Comparison of ENCODE assay signal across 29 cellular contexts in the genomic region with DNA sequence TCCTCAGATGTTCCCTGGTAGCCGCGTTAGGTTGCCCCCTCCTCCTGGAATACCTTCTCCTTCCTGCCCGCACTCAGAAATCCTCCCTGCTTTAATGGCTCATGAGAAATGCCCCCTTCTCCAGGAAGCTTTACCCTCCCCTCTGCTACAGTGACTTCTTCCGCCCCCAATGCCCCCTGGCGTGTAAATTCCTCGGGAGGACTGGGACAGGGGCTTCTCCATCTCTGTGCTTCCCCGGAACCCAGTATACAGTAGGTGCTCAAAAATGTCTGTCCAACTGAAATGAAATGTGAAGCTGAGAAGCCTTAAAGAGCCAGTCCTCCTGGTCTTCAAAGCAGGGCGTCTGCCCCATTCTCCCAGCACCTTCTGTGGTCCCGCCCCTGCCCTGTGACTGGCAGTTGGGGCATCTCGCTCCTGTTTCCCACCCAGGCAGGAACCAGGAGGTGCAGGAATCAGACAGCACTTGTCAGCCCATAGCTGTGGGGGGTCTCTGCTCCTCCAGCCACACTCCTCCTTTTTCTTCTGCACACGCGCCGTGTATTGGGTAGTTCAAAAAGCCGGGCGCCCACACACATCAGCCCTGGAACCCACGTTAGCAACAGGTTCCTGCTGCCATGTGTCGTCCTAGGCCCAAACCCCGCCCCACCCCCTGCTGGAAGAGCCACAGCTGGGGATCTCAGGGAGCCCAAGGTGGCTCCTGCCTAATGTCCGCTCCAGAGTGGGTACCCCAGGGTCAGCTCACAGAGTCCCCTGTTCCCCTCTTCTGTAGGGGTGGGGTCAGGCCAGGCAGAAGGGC. TPM values are rescaled to one million over a fixed set of nuclear protein-coding genes. Genes with fewer than 3 reads are reported as not detected.
A peak's percentile ranks its signal among the peaks of the same experiment; 100 is the strongest.
DNase-seq lines count a peak whose midpoint lies in the region; ATAC-seq, FAIRE-seq and TF ChIP-seq lines count a peak whose summit lies in the region.
"Had no signal": no experiment of that assay in that cellular context is flagged by ENCODE, and none has a peak within 500 bp of the region (broad histone marks: within the 10 kb centered on the region; RNA-seq: fewer than 3 reads in every experiment).

No MANE protein-coding gene starts in this region.

- H3K27ac ChIP-seq in BLaER1 treated with 17β-estradiol and CSF1 and Interleukin-3, amounts not matched to agents 10 nM and 100 nM = no peak overlapping the region
- no peak overlapping the region for H3K27ac ChIP-seq in H1 (ENCODE audit: low read depth, low read length)
- H3K27ac ChIP-seq in uterus = no peak overlapping the region
- H3K27ac ChIP-seq: HL-60 had no signal

- H2BK5ac ChIP-seq in H1 (ENCODE audit: low read depth, low read length) = 0 out of 2 replicates have a peak overlapping the region, but pooled peaks have one; percentile 32

- POLR2A ChIA-PET in HEK293T (lab: Yijun Ruan, JAX) (no interaction called here), H1 (lab: Charles Lee; ENCODE audit: partially characterized antibody) (interaction anchor here (0.9 to 1.9 kb wide), 4 partner anchors 10 to 57 kb away, joined by 3 to 9 read pairs (median 4); no protein-coding TSS in a partner anchor)

- CTCF ChIA-PET in HEK293T (lab: Yijun Ruan, JAX) = interaction anchor here (1.4 kb wide), 1 partner anchor 10 kb away, joined by 3 read pairs; no protein-coding TSS in a partner anchor
- CTCF ChIA-PET in H1 (lab: Charles Lee; ENCODE audit: partially characterized antibody) = interaction anchor here (0.8 to 3.9 kb wide), 5 partner anchors 10 to 449 kb away, joined by 3 to 16 read pairs (median 3); no protein-coding TSS in a partner anchor

- no peak for DNase-seq in HEK293T (ENCODE audit: extremely low spot score)
- no peak for DNase-seq in H1 (ENCODE audit: low read depth in 1 of 2, low spot score in 2 of 2)
- DNase-seq in nephron progenitor cell = no peak
- DNase-seq in HCEC 1CT = no peak
- no peak for DNase-seq in NAMALWA (ENCODE audit: low spot score)
- DNase-seq in uterus = no peak
- DNase-seq: C1 segment of cervical spinal cord, COR-L47, DND-41, H7, Karpas-422, NCI-H1105, NCI-H1436 treated with DMSO at 0.1 percent for 48 hours, NCI-H187 treated with DMSO at 0.1 percent for 48 hours, NCI-H2171 treated with DMSO at 0.1 percent for 48 hours, NCI-H524 treated with DMSO at 0.1 percent for 48 hours, NCI-H774, Right ventricle myocardium superior, RPMI8226, T-helper 1 cell had no signal

- no peak overlapping the region for H4K91ac ChIP-seq in H1 (replicated peaks; ENCODE audit: insufficient read length, low read length)

- H3K4ac ChIP-seq in H1 (replicated peaks; ENCODE audit: insufficient read length, low read depth, low read length) = no peak overlapping the region

- H3K9me3 Mint-ChIP-seq in nephron progenitor cell = no peaks in the 10 kb centered on the region
- H3K9me3 Mint-ChIP-seq: CD4-positive, alpha-beta memory T cell had no signal

- FAIRE-seq in H1 (lab: Jason Lieb, UNC) = no peak
- FAIRE-seq: A204.1, GM12892 had no signal

- TF ChIP-seq RAD21 in H1 (IDR thresholded peaks at IDR 0.05 in 1 of 2, conservative IDR thresholded peaks at IDR 0.05 in 1 of 2; ENCODE audit: low read depth in 2 of 2, low read length in 2 of 2) = no peak

- no peak overlapping the region for H4K8ac ChIP-seq in H1 (ENCODE audit: extremely low read depth, insufficient read depth, low read length)

- H3K4me1 ChIP-seq in BLaER1 treated with 17β-estradiol and CSF1 and Interleukin-3, amounts not matched to agents 10 nM and 100 nM = peaks cover 21 to 84% (median 79%) of the 10 kb centered on the region in 10 experiments
- H3K4me1 ChIP-seq in H1 (replicated peaks in 1 of 4; ENCODE audit: control insufficient read depth in 3 of 4, insufficient read depth in 4 of 4, low read length in 3 of 4) (peaks cover 0 to 14% (median 2%) of the 10 kb centered on the region in 4 experiments; a peak in 5 of 7 replicates), uterus (no peaks in the 10 kb centered on the region)

- no peaks in the 10 kb centered on the region for H3K9me3 ChIP-seq in BLaER1 treated with 17β-estradiol and CSF1 and Interleukin-3, amounts not matched to agents 10 nM and 100 nM (replicated peaks in 1 of 11)
- no peaks in the 10 kb centered on the region for H3K9me3 ChIP-seq in H1 (ENCODE audit: insufficient read depth in 2 of 2, low read depth in 1 of 2, low read length in 1 of 2)
- no peaks in the 10 kb centered on the region for H3K9me3 ChIP-seq in uterus

- TF ChIP-seq CTCF in H1 (IDR thresholded peaks at IDR 0.05; ENCODE audit: control extremely low read depth in 1 of 3, insufficient read depth in 1 of 3, low read depth in 1 of 3, low read length in 3 of 3) (no peak), nephron progenitor cell (IDR thresholded peaks at IDR 0.05) (no peak), uterus (IDR thresholded peaks at IDR 0.05) (no peak)

- no peaks in the 10 kb centered on the region for H3K23me2 ChIP-seq in H1 (ENCODE audit: low read depth, low read length)

- H2AK5ac ChIP-seq in H1 (ENCODE audit: low read depth, low read length) = no peak overlapping the region

- intact Hi-C loops in uterus (cut with DNase I; ENCODE audit: low total_unique reads) = no loop called here

- H3K4me2 ChIP-seq in BLaER1 treated with 17β-estradiol and CSF1 and Interleukin-3, amounts not matched to agents 10 nM and 100 nM = peak overlapping the region in 9 of 11 experiments; percentile 5 to 80 (median 61); a peak in 16 of 22 replicates
- no peak overlapping the region for H3K4me2 ChIP-seq in H1 (ENCODE audit: insufficient read depth in 1 of 2, low read depth in 2 of 2, low read length in 2 of 2)

- no peaks in the 10 kb centered on the region for H3K36me3 Mint-ChIP-seq in nephron progenitor cell (ENCODE audit: low read depth)
- H3K36me3 Mint-ChIP-seq: CD4-positive, alpha-beta memory T cell had no signal

- H2BK20ac ChIP-seq in H1 (ENCODE audit: low read length) = no peak overlapping the region

- H3K27me3 Mint-ChIP-seq in nephron progenitor cell (ENCODE audit: low read depth, poor library complexity) = peaks cover 4% of the 10 kb centered on the region

- peak overlapping the region; percentile 54 for H3K4me3 Mint-ChIP-seq in nephron progenitor cell
- H3K4me3 Mint-ChIP-seq: CD4-positive, alpha-beta memory T cell had no signal

- H3K79me2 ChIP-seq in H1 (ENCODE audit: control insufficient read depth in 1 of 2, insufficient read depth in 2 of 2, low read length in 2 of 2) = no peaks in the 10 kb centered on the region

- no peak for TF ChIP-seq EP300 in H1 (IDR thresholded peaks at IDR 0.05; ENCODE audit: borderline replicate concordance in 1 of 2, low read depth in 2 of 2, low read length in 2 of 2)

- H3K36me3 ChIP-seq in BLaER1 treated with 17β-estradiol and CSF1 and Interleukin-3, amounts not matched to agents 10 nM and 100 nM = no peaks in the 10 kb centered on the region
- no peaks in the 10 kb centered on the region for H3K36me3 ChIP-seq in H1 (ENCODE audit: control insufficient read depth in 2 of 4, insufficient read depth in 4 of 4, low read length in 3 of 4)
- no peaks in the 10 kb centered on the region for H3K36me3 ChIP-seq in uterus

- H2AFZ ChIP-seq in H1 (ENCODE audit: low read length) = no peak overlapping the region

- no peak overlapping the region for H3K56ac ChIP-seq in H1 (replicated peaks; ENCODE audit: insufficient read length, low read depth, low read length)

- H3K18ac ChIP-seq in H1 (ENCODE audit: extremely low read depth, low read length) = no peak overlapping the region; the same call in 1 of the 2 replicates

- no peak overlapping the region for H3K9ac ChIP-seq in BLaER1 treated with 17β-estradiol and CSF1 and Interleukin-3, amounts not matched to agents 10 nM and 100 nM
- H3K9ac ChIP-seq in H1 (replicated peaks in 1 of 4; ENCODE audit: extremely low read depth in 1 of 4, low read depth in 3 of 4, low read length in 3 of 4) = no peak overlapping the region

- no peak overlapping the region for H4K5ac ChIP-seq in H1 (ENCODE audit: insufficient read length, low read depth, low read length)

- 78% methylated on average over 19 of the region's 19 CpGs; no CpG with 5 or more reads in 1 of the 2 experiments for WGBS in H1 (ENCODE audit: extremely low coverage in 1 of 2, insufficient coverage in 1 of 2, insufficient read length in 1 of 2, insufficient replicate concordance in 2 of 2, low coverage in 1 of 2, low lambda C conversion rate in 2 of 2, missing lambda C conversion rate in 1 of 2), 2 experiments

- peaks cover 21 to 68% (median 37%) of the 10 kb centered on the region in 11 experiments for H3K27me3 ChIP-seq in BLaER1 treated with 17β-estradiol and CSF1 and Interleukin-3, amounts not matched to agents 10 nM and 100 nM
- H3K27me3 ChIP-seq in H1 (replicated peaks in 1 of 4; ENCODE audit: control insufficient read depth in 3 of 4, extremely low read depth in 1 of 4, insufficient read depth in 3 of 4, low read length in 3 of 4) = no peaks in the 10 kb centered on the region; a peak in 1 of 7 replicates
- no peaks in the 10 kb centered on the region for H3K27me3 ChIP-seq in uterus

- H3K4me1 Mint-ChIP-seq in nephron progenitor cell = peaks cover 57% of the 10 kb centered on the region
- H3K4me1 Mint-ChIP-seq: CD4-positive, alpha-beta memory T cell had no signal

- no peaks in the 10 kb centered on the region for H3K79me1 ChIP-seq in H1 (ENCODE audit: low read depth, low read length)

- no peak overlapping the region for H3K4me3 ChIP-seq in BLaER1 treated with 17β-estradiol and CSF1 and Interleukin-3, amounts not matched to agents 10 nM and 100 nM
- no peak overlapping the region for H3K4me3 ChIP-seq in H1 (ENCODE audit: extremely low read depth in 1 of 4, insufficient read depth in 2 of 4, low read depth in 3 of 4, low read length in 4 of 4)
- H3K4me3 ChIP-seq in uterus = no peak overlapping the region

- peak overlapping the region; percentile 36; the same call in 1 of the 2 replicates for H2BK15ac ChIP-seq in H1 (ENCODE audit: low read length)

- no peak overlapping the region for H3K14ac ChIP-seq in H1 (ENCODE audit: insufficient read length)

- peaks cover 0 to 39% (median 4%) of the 10 kb centered on the region in 11 experiments; a peak in 9 of 22 replicates for H4K20me1 ChIP-seq in BLaER1 treated with 17β-estradiol and CSF1 and Interleukin-3, amounts not matched to agents 10 nM and 100 nM
- no peaks in the 10 kb centered on the region for H4K20me1 ChIP-seq in H1 (replicated peaks in 1 of 2; ENCODE audit: control insufficient read depth in 1 of 2, insufficient read depth in 2 of 2, low read length in 2 of 2)

- TF ChIP-seq POLR2A in H1 (IDR thresholded peaks at IDR 0.05; ENCODE audit: control extremely low read depth in 1 of 2, low read depth in 2 of 2, low read length in 2 of 2) = no peak
- no peak for TF ChIP-seq POLR2A in uterus (IDR thresholded peaks at IDR 0.05)

- no peak overlapping the region for H2BK120ac ChIP-seq in H1 (replicated peaks; ENCODE audit: low read depth, low read length)

- no peak for ATAC-seq in GM18517 (IDR thresholded peaks at IDR 0.05; ENCODE audit: unreplicated experiment)

- H2BK12ac ChIP-seq in H1 (ENCODE audit: low read depth, low read length) = no peak overlapping the region

- H3K27ac Mint-ChIP-seq in nephron progenitor cell = peak overlapping the region; percentile 68
- H3K27ac Mint-ChIP-seq: CD4-positive, alpha-beta memory T cell had no signal

- no peak overlapping the region for H3K23ac ChIP-seq in H1 (ENCODE audit: insufficient read length)

RNA-seq across cellular contexts. Expression of gene FIBCD1, which starts 16.0 kb away (rescaled TPM):
- total RNA-seq in H1 (2021; fragmentation: NEBNext Ultra II Directional; extraction: Animal tissue kit (Norgen Biotek cat#: 25700)) = 5.3 and 6.1 TPM in 2 replicates
- polyA plus RNA-seq in H1 (2011; rRNA removed) = 8.8 and 13.2 TPM in 2 replicates
- polyA plus RNA-seq in H1 (2011; cell fraction: cytosol; rRNA removed) = 5.6 TPM
- 11.0 TPM for polyA plus RNA-seq in H1 (2011; cell fraction: nucleus; rRNA removed)
- polyA plus RNA-seq in H1 (2012, experiment 1 of 2) = 3.9 to 10.9 TPM (median 7.8 TPM) in 4 replicates
- 5.2 TPM for polyA plus RNA-seq in H1 (2012, experiment 2 of 2)
- 11.6 TPM for polyA plus RNA-seq in H1 (2013, experiment 1 of 2)
- 10.8 TPM for polyA plus RNA-seq in H1 (2013, experiment 2 of 2)
- 0.66 and 1.2 TPM in 2 replicates for polyA minus RNA-seq in H1 (2011; rRNA and poly(A)+ RNA removed)
- 2.1 TPM for polyA minus RNA-seq in H1 (2011; cell fraction: cytosol; rRNA and poly(A)+ RNA removed)
- 1.2 TPM for polyA minus RNA-seq in H1 (2011; cell fraction: nucleus; rRNA and poly(A)+ RNA removed)
- under 1 TPM in 1 of 4 donors, not detected in 3; 0.29 TPM for total RNA-seq in uterus
- total RNA-seq: CD4-positive, alpha-beta memory T cell had no signal
- polyA plus RNA-seq: CD4-positive, alpha-beta memory T cell had no signal

RNA-seq across cellular contexts. Expression of gene QRFP, which starts 26.4 kb away (rescaled TPM):
- total RNA-seq in H1 (2021; fragmentation: NEBNext Ultra II Directional; extraction: Animal tissue kit (Norgen Biotek cat#: 25700)) = not detected in 2 replicates
- polyA plus RNA-seq in H1 (2011; rRNA removed) = not detected in 2 replicates
- not detected for polyA plus RNA-seq in H1 (2011; cell fraction: cytosol; rRNA removed)
- not detected for polyA plus RNA-seq in H1 (2011; cell fraction: nucleus; rRNA removed)
- polyA plus RNA-seq in H1 (2012, experiment 1 of 2) = 0.11 to 0.28 TPM in 2 of 4 replicates, not detected in the others
- 0.73 TPM for polyA plus RNA-seq in H1 (2012, experiment 2 of 2)
- polyA plus RNA-seq in H1 (2013, experiment 1 of 2) = not detected
- polyA plus RNA-seq in H1 (2013, experiment 2 of 2) = not detected
- not detected in 2 replicates for polyA minus RNA-seq in H1 (2011; rRNA and poly(A)+ RNA removed)
- not detected for polyA minus RNA-seq in H1 (2011; cell fraction: cytosol; rRNA and poly(A)+ RNA removed)
- polyA minus RNA-seq in H1 (2011; cell fraction: nucleus; rRNA and poly(A)+ RNA removed) = not detected
- total RNA-seq in uterus = not detected
- total RNA-seq: CD4-positive, alpha-beta memory T cell; H7; M059J; Right ventricle myocardium superior; SK-MEL-5 had no signal
- polyA plus RNA-seq: AG04450; CD4-positive, alpha-beta memory T cell had no signal

Comparison
In these comparisons a context has a peak if more than half of its experiments do, and no peak if none do; other contexts are left out.
1. H3K4me2 ChIP-seq: peak in BLaER1 treated with 17β-estradiol and CSF1 and Interleukin-3, amounts not matched to agents 10 nM and 100 nM (9 of 11); none in H1 (0 of 2).